In genomic region chr1:111618953-111619634, GRCh38 we compare ENCODE assay signal across 9 cellular contexts. TPM values are rescaled to one million over a fixed set of nuclear protein-coding genes. Genes with fewer than 3 reads are reported as not detected.
DNase-seq lines count a peak whose midpoint lies in the region; ATAC-seq, FAIRE-seq and TF ChIP-seq lines count a peak whose summit lies in the region.
"Had no signal": no experiment of that assay in that cellular context is flagged by ENCODE, and none has a peak within 500 bp of the region (broad histone marks: within the 10 kb centered on the region; RNA-seq: fewer than 3 reads in every experiment).

No MANE protein-coding gene starts in this region.

- 31% methylated on average over 17 of the region's 19 CpGs for WGBS in GM12878 (ENCODE audit: insufficient coverage, insufficient replicate concordance, low lambda C conversion rate, missing lambda C conversion rate)
- WGBS in aorta, 2 donors = 49% methylated on average over 19 of the region's 19 CpGs

- peaks cover 63% of the 10 kb centered on the region for H3K79me2 ChIP-seq in GM12878 (ENCODE audit: control insufficient read depth, insufficient read depth, low read length)

- H3K36me3 ChIP-seq in GM12878 (ENCODE audit: control insufficient read depth in 2 of 2, insufficient read depth in 2 of 2, low read length in 1 of 2) (no peaks in the 10 kb centered on the region; a peak in 2 of 4 replicates), aorta (ENCODE audit: control insufficient read depth in 1 of 2, insufficient read depth in 2 of 2, low read length in 1 of 2) (no peaks in the 10 kb centered on the region)

- H3K4me1 ChIP-seq in GM12878 (ENCODE audit: control insufficient read depth, insufficient read depth, low read length) (peaks cover 34% of the 10 kb centered on the region), aorta (ENCODE audit: control insufficient read depth in 1 of 2, insufficient read depth in 2 of 2, low read length in 2 of 2) (peaks cover 0 to 5% of the 10 kb centered on the region in 2 donors)

- no peaks in the 10 kb centered on the region; the same call in none of the 2 replicates for H4K20me1 ChIP-seq in GM12878 (ENCODE audit: control insufficient read depth, insufficient read depth)

- SMC1A ChIA-PET in GM12878 (lab: Charles Lee; ENCODE audit: uncharacterized antibody, unreplicated experiment) = interaction anchor here (0.6 to 16.8 kb wide), 6 partner anchors 9 to 110 kb away, joined by 3 to 446 read pairs (median 50); no protein-coding TSS in a partner anchor

- no peaks in the 10 kb centered on the region for H3K27me3 ChIP-seq in GM12878 (replicated peaks in 1 of 2; ENCODE audit: control insufficient read depth in 2 of 2, insufficient read depth in 2 of 2, low read length in 1 of 2)
- no peaks in the 10 kb centered on the region for H3K27me3 ChIP-seq in aorta (ENCODE audit: control insufficient read depth in 1 of 2, insufficient read depth in 2 of 2, low read length in 1 of 2)

- no peak for FAIRE-seq in GM12878 (lab: Jason Lieb, UNC)
- FAIRE-seq: colon had no signal

- H3K27ac ChIP-seq in GM12878 (ENCODE audit: control insufficient read depth, insufficient read depth) (peak overlapping the region; percentile 87), aorta (ENCODE audit: low read depth in 1 of 2, low read length in 2 of 2) (peak overlapping the region in 1 of 2 donors; percentile 90)

- POLR2A ChIA-PET in GM12878 (lab: Charles Lee) = interaction anchor here (0.9 to 14.9 kb wide), 7 partner anchors 9 to 119 kb away, joined by 3 to 242 read pairs (median 8); no protein-coding TSS in a partner anchor

- peaks cover 63% of the 10 kb centered on the region for H3K4me1 Mint-ChIP-seq in memory B cell

- no peaks in the 10 kb centered on the region for H3K27me3 Mint-ChIP-seq in memory B cell

- H3K9ac ChIP-seq in GM12878 (ENCODE audit: control insufficient read depth, insufficient read depth, low read length) = peak overlapping the region; percentile 79

- peak overlapping the region; percentile 80 for H3K4me3 Mint-ChIP-seq in memory B cell

- peak overlapping the region; percentile 94 for H3K4me2 ChIP-seq in GM12878 (ENCODE audit: control insufficient read depth, insufficient read depth)

- H2AFZ ChIP-seq in GM12878 (ENCODE audit: control insufficient read depth, low read depth, low read length) = peak overlapping the region; percentile 93

- TF ChIP-seq RAD21 in GM12878 (IDR thresholded peaks at IDR 0.05; ENCODE audit: insufficient read depth, low read depth, low read length) = no peak

- no peaks in the 10 kb centered on the region for H3K9me3 Mint-ChIP-seq in memory B cell

- ATAC-seq in HG03460 (IDR thresholded peaks at IDR 0.05; ENCODE audit: unreplicated experiment) = peak; percentile 6
- ATAC-seq in GM12878 = peak; percentile 0; the same call in 2 of the 3 replicates
- ATAC-seq in memory B cell (ENCODE audit: low read depth) = no peak
- ATAC-seq in aorta (ENCODE audit: low FRiP score) = peak; percentile 8
- ATAC-seq in GM18519 (IDR thresholded peaks at IDR 0.05; ENCODE audit: low FRiP score, unreplicated experiment) = no peak

- peak overlapping the region; percentile 87 for H3K4me3 ChIP-seq in GM12878
- peak overlapping the region; percentile 49 to 92 for H3K4me3 ChIP-seq in aorta (ENCODE audit: low read length in 2 of 2)

- no peak for TF ChIP-seq CTCF in GM12878 (IDR thresholded peaks at IDR 0.05 in 2 of 3, conservative IDR thresholded peaks at IDR 0.05 in 1 of 3; ENCODE audit: control insufficient read depth in 2 of 3, extremely low read depth in 1 of 3, insufficient read depth in 1 of 3, low read depth in 3 of 3, low read length in 3 of 3)

- peak; percentile 45 for DNase-seq in NCI-H748 (lab: John Stamatoyannopoulos, UW; ENCODE audit: unreplicated experiment)
- DNase-seq in NCI-H748 treated with DMSO at 0.1 percent for 48 hours (lab: John Stamatoyannopoulos, UW) = no peak
- no peak for DNase-seq in GM12878 (ENCODE audit: low read depth, low spot score)
- DNase-seq in memory B cell (ENCODE audit: low spot score in 2 of 2) = no peak
- no peak for DNase-seq in aorta
- DNase-seq in GM19238 (ENCODE audit: insufficient read length, low spot score) = no peak

- no peak for TF ChIP-seq POLR2A in GM12878 (IDR thresholded peaks at IDR 0.05; ENCODE audit: low read depth, low read length)

- intact Hi-C loops in GM12878 (cut with micrococcal nuclease; ENCODE audit: unreplicated experiment) = loop anchor here (5.0 kb wide), 2 partner anchors 78 to 417 kb away; partner anchors contain the start of gene DENND2D
- intact Hi-C loops in aorta (cut with DNase I) = loop anchor here in 1 of 2 donors (2.0 to 5.0 kb wide), 2 partner anchors 26 to 112 kb away; no protein-coding TSS in a partner anchor

- BruUV-seq in GM12878 (replicated peaks; lab: Mats Ljungman, UMichigan) = TSS peak; percentile 80

- RAD21 ChIA-PET in GM12878 (lab: Charles Lee; ENCODE audit: unreplicated experiment) = interaction anchor here (1.0 to 16.8 kb wide), 8 partner anchors 9 to 111 kb away, joined by 3 to 331 read pairs (median 6); no protein-coding TSS in a partner anchor

- CTCF ChIA-PET in GM12878 (lab: Yijun Ruan, JAX) = interaction anchor here (0.9 to 15.3 kb wide), 7 partner anchors 8 to 111 kb away, joined by 3 to 143 read pairs (median 3); no protein-coding TSS in a partner anchor

- H3K9me3 ChIP-seq in GM12878 (replicated peaks; ENCODE audit: control insufficient read depth, insufficient read depth, low read length) (no peaks in the 10 kb centered on the region), aorta (ENCODE audit: control insufficient read depth, low read length) (no peaks in the 10 kb centered on the region)

- in situ Hi-C loops in GM12878 (cut with MboI) = no loop called here

- peaks cover 4% of the 10 kb centered on the region for H3K36me3 Mint-ChIP-seq in memory B cell

- no peak for TF ChIP-seq EP300 in GM12878 (IDR thresholded peaks at IDR 0.05; ENCODE audit: borderline replicate concordance in 1 of 2, control insufficient read depth in 1 of 2, low read depth in 2 of 2, low read length in 2 of 2)

- peak overlapping the region; percentile 95 for H3K27ac Mint-ChIP-seq in memory B cell

TF ChIP-seq in GM12878, 131 proteins besides CTCF, POLR2A, EP300 and RAD21 (continues in another document):
- TF ChIP-seq, protein P1, sequence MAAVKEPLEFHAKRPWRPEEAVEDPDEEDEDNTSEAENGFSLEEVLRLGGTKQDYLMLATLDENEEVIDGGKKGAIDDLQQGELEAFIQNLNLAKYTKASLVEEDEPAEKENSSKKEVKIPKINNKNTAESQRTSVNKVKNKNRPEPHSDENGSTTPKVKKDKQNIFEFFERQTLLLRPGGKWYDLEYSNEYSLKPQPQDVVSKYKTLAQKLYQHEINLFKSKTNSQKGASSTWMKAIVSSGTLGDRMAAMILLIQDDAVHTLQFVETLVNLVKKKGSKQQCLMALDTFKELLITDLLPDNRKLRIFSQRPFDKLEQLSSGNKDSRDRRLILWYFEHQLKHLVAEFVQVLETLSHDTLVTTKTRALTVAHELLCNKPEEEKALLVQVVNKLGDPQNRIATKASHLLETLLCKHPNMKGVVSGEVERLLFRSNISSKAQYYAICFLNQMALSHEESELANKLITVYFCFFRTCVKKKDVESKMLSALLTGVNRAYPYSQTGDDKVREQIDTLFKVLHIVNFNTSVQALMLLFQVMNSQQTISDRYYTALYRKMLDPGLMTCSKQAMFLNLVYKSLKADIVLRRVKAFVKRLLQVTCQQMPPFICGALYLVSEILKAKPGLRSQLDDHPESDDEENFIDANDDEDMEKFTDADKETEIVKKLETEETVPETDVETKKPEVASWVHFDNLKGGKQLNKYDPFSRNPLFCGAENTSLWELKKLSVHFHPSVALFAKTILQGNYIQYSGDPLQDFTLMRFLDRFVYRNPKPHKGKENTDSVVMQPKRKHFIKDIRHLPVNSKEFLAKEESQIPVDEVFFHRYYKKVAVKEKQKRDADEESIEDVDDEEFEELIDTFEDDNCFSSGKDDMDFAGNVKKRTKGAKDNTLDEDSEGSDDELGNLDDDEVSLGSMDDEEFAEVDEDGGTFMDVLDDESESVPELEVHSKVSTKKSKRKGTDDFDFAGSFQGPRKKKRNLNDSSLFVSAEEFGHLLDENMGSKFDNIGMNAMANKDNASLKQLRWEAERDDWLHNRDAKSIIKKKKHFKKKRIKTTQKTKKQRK (IDR thresholded peaks at IDR 0.05; ENCODE audit: low read depth, low read length) = no peak
- TF ChIP-seq MTA2 (IDR thresholded peaks at IDR 0.05; ENCODE audit: low read depth) = no peak
- TF ChIP-seq RAD51 (IDR thresholded peaks at IDR 0.05) = no peak
- TF ChIP-seq, protein P2, sequence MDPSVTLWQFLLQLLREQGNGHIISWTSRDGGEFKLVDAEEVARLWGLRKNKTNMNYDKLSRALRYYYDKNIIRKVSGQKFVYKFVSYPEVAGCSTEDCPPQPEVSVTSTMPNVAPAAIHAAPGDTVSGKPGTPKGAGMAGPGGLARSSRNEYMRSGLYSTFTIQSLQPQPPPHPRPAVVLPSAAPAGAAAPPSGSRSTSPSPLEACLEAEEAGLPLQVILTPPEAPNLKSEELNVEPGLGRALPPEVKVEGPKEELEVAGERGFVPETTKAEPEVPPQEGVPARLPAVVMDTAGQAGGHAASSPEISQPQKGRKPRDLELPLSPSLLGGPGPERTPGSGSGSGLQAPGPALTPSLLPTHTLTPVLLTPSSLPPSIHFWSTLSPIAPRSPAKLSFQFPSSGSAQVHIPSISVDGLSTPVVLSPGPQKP (IDR thresholded peaks at IDR 0.05; ENCODE audit: low read depth, low read length) = no peak

RNA-seq across cellular contexts. Expression of gene RAP1A, which starts 0.5 kb away (rescaled TPM):
- total RNA-seq in GM12878 (2013; cell fraction: nucleolus; rRNA removed) = 52.4 and 56.6 TPM in 2 replicates
- total RNA-seq in GM12878 (2014; rRNA removed) (41.6 and 53.4 TPM in 2 replicates), GM12878 (2014; rRNA removed; fragmentation: Illumina TruSeq; extraction: Trizol) (38.4 and 42.2 TPM in 2 replicates), GM12878 (2021) (141 TPM in 2 replicates), aorta (100 to 1,000 TPM; 125 to 174 TPM)
- polyA plus RNA-seq in GM12878 (2011; ENCODE audit: low read depth) = 81.1 TPM
- polyA plus RNA-seq in GM12878 (2011; rRNA removed) (141 and 206 TPM in 2 replicates), GM12878 (2014; fragmentation: Illumina TruSeq; extraction: Trizol) (213 and 259 TPM in 2 replicates), GM12878 (2014; fragmentation: Nextera tagmentation; extraction: Ambion mirVana) (10 to 100 TPM; 71.8 to 93.7 TPM), GM12878 (2014; rRNA removed) (86.4 and 106 TPM in 2 replicates), GM12878 (2016; fragmentation: Nextera tagmentation; extraction: Ambion mirVana) (10 to 100 TPM; 76.7 to 78.4 TPM), aorta (100 to 1,000 TPM; 108 to 318 TPM)
- 43.4 and 49.4 TPM in 2 replicates for polyA plus RNA-seq in GM12878 (2011; cell fraction: cytosol; rRNA removed)
- polyA plus RNA-seq in GM12878 (2011; cell fraction: nucleus; rRNA removed) = 31.2 and 34.0 TPM in 2 replicates
- 144 and 163 TPM in 2 replicates for polyA plus RNA-seq in GM12878 (2012)
- 29.2 and 61.7 TPM in 2 replicates for polyA minus RNA-seq in GM12878 (2011; rRNA and poly(A)+ RNA removed)
- polyA minus RNA-seq in GM12878 (2011; cell fraction: cytosol; rRNA and poly(A)+ RNA removed) = 20.2 and 26.1 TPM in 2 replicates
- 10.6 and 17.6 TPM in 2 replicates for polyA minus RNA-seq in GM12878 (2011; cell fraction: nucleus; rRNA and poly(A)+ RNA removed)

Comparison
In these comparisons a context has a peak if more than half of its experiments do, and no peak if none do; other contexts are left out.
1. ATAC-seq: peak in HG03460 (single experiment), GM12878 (single experiment) and aorta (single experiment); none in memory B cell (single experiment) and GM18519 (single experiment).